In the genomic region with DNA sequence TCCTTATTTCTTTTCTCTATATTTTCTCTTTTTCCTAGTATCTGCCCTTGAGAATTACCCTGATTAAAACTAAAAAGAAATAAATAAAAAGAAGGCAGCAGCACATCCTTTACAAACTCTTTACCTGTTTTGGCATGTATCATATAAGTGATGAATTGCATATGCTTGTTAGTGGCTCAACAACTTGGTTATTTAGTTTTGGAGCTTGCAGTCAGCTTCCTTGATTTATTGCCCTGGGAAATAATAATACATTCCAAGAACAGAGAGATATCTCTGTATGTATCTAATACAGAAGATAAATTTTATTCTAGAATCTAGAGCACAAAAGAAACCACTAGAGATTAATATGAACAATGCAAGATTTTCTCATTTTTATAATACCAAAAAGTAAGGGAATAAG, we compare ENCODE assay signal across 29 cellular contexts.
"Had no signal": no experiment of that assay in that cellular context is flagged by ENCODE, and none has a peak within 500 bp of the region (broad histone marks: within the 10 kb centered on the region; RNA-seq: fewer than 3 reads in every experiment).

No MANE protein-coding gene starts in this region.

- H3K4me3 ChIP-seq: colonic mucosa, SJSA1 had no signal

- ATAC-seq: activated CD8-positive, alpha-beta memory T cell treated with anti-CD3 and anti-CD28 coated beads, Interleukin-2, amount 10 ng/mL, durations not matched to agents 7 days and 5 days; activated naive CD4-positive, alpha-beta T cell treated with anti-CD3 and anti-CD28 coated beads, Interleukin-2, amount 50 U/mL, for 72 hours; PC-3; T-cell had no signal

- H3K4me1 ChIP-seq: colonic mucosa, SJSA1 had no signal

- H3K27ac ChIP-seq: colonic mucosa, SJSA1 had no signal

- FAIRE-seq: RCC 7860, TTC549 had no signal

- DNase-seq: activated B cell treated with CpG ODN at 0.5 μM for 24 hours; activated CD4-positive, alpha-beta T cell treated with anti-CD3 and anti-CD28 coated beads for 1 hour; activated CD4-positive, alpha-beta T cell treated with anti-CD3 and anti-CD28 coated beads, Interleukin-2, amount 10 ng/mL, durations not matched to agents 24 days and 14 days; activated CD4-positive, alpha-beta T cell treated with anti-CD3 and anti-CD28 coated beads, Interleukin-2, amount 50 U/mL, for 48 hours; activated CD8-positive, alpha-beta memory T cell treated with anti-CD3 and anti-CD28 coated beads, Interleukin-2, amount 10 ng/mL, durations not matched to agents 7 days and 5 days; activated effector memory CD4-positive, alpha-beta T cell treated with Interleukin-2 at 50 U/mL for 16 hours; activated naive CD4-positive, alpha-beta T cell treated with Interleukin-2 at 50 U/mL for 16 hours; activated T-cell treated with anti-CD3 and anti-CD28 coated beads, Interleukin-2, amount 50 U/mL, for 24 hours; anterior cingulate cortex; caudate nucleus; colonic mucosa; KG1; NCI-H1092 treated with DMSO at 0.1 percent for 48 hours; NCI-H1436; NCI-H1694 treated with DMSO at 0.1 percent for 48 hours; NCI-H2081; NCI-H2171 treated with DMSO at 0.1 percent for 48 hours; NCI-H226; NCI-H526; NK-92 treated with Interleukin-12 subunit alpha and Interleukin-12 subunit beta, amount 100 ng/mL, for 24 hours; PC-3; SHP77; T-cell; T-helper 2 cell; T1000 had no signal

- H3K27me3 ChIP-seq: colonic mucosa, SJSA1 had no signal

- H3K36me3 ChIP-seq: colonic mucosa, SJSA1 had no signal

- H3K9me3 ChIP-seq: colonic mucosa, SJSA1 had no signal
